In the genomic region with DNA sequence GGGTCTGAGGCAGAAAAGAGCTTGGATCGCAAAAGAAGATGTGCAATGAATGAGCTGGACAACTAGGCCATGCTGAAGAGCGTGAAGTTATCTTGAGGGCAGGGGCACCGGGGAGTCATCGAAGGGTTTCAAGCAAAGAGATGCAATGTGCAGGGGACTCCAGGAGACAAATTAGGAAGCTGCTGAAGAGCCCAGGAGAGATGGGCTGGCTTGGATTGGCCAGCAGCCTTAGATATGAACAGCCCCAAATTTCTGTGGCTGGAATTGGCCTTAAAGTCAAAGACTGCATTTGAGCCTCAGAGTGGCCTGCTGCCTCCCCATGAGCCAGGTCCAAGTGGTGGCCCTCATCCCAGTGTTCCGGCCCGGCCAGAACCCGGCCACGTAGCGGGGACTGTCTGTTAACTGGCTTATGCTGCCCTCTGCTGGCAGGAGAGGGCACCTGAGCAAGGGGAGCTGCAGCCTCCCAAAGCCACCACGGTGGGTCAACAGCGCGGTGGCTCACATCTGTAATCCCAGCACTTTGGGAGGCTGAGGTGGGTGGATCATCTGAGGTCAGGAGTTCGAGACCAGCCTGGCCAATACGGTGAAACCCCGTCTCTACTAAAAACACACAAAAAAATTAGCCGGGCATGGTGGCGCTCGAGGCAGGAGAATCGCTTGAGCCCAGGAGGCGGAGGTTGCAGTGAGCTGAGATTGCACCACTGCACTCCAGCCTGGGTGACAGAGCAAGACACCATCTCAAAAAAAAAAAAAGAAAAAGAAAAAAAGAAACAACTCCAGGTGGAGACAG, we compare ENCODE assay signal across 8 cellular contexts.
DNase-seq lines count a peak whose midpoint lies in the region; ATAC-seq and TF ChIP-seq lines count a peak whose summit lies in the region.
"Not testable (repeated sequence)": the region's sequence is repeated elsewhere in the genome, so short reads cannot be mapped to it uniquely, and the experiment has no call there.

No MANE protein-coding gene starts in this region.

- DNase-seq in AG10803 (ENCODE audit: low read depth) (peak; percentile 71), NCI-H2196 treated with DMSO at 0.1 percent for 48 hours (lab: John Stamatoyannopoulos, UW; ENCODE audit: unreplicated experiment) (peak; percentile 32), T47D (ENCODE audit: low read depth in 1 of 2, low spot score in 1 of 2) (peak; percentile 69 to 91), iris pigment epithelial cell (ENCODE audit: low read depth) (peak; percentile 55)
- peak; percentile 57 to 73 for DNase-seq in stimulated activated CD4-positive, alpha-beta T cell treated with anti-CD3 and anti-CD28 coated beads, Interleukin-15, amount 100 ng/mL, for 48 hours (ENCODE audit: low read depth in 2 of 2)

- not testable (repeated sequence) for H3K4me3 ChIP-seq in AG10803 (ENCODE audit: low read length); WI38 (ENCODE audit: low read depth, low read length)

- ATAC-seq in GM18907 (IDR thresholded peaks at IDR 0.05; ENCODE audit: unreplicated experiment) (peak; percentile 95), HG03097 (IDR thresholded peaks at IDR 0.05; ENCODE audit: low FRiP score, unreplicated experiment) (peak; percentile 89)

- in situ Hi-C loops in T47D (cut with HindIII; ENCODE audit: low pct_unique_long_range_greater_than_20kb, low sequenced_read_pairs), result not testable (repeated sequence)

- TF ChIP-seq CTCF in AG10803 (conservative IDR thresholded peaks at IDR 0.05; ENCODE audit: low read length) (peak; percentile 85), WI38 (IDR thresholded peaks at IDR 0.05; ENCODE audit: low read depth, low read length) (peak; percentile 84)
